Comparison of ENCODE assay signal across 25 cellular contexts in the genomic region with DNA sequence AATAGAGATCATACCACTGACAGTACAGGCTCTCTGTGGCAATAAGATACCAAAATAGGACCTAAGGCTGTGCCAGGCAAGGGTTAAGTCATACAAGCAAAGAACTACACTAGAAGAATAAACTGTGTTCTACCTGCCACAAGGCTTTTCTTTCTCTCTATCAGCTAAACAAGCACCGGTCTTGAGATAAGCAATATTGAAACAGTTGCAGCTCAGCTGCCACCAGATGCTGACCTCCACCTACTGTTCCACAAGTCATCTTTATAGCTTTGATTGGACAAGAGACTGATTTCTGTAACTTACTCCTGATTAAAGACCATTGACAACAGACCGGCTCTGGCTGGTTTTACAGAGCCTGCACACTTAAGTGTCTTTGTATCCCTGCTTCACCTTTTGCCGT. TPM values are rescaled to one million over a fixed set of nuclear protein-coding genes. Genes with fewer than 3 reads are reported as not detected.
"Had no signal": no experiment of that assay in that cellular context is flagged by ENCODE, and none has a peak within 500 bp of the region (broad histone marks: within the 10 kb centered on the region; RNA-seq: fewer than 3 reads in every experiment).

No MANE protein-coding gene starts in this region.

- H3K4me3 ChIP-seq: dorsolateral prefrontal cortex, left ventricle myocardium inferior, lung, tibial nerve, upper lobe of right lung had no signal

- H3K36me3 Mint-ChIP-seq: naive B cell had no signal

- DNase-seq: caudate nucleus; cortex of kidney; dorsolateral prefrontal cortex; effector CD8-positive, alpha-beta T cell; foreskin melanocyte; head of caudate nucleus; hippocampal formation; left ventricle myocardium inferior; mesenchymal stem cell; midbrain; naive B cell; nephron progenitor cell; stimulated activated CD4-positive, alpha-beta T cell treated with anti-CD3 and anti-CD28 coated beads, Interleukin-12 subunit alpha, Interleukin-12 subunit beta, amount 100 ng/mL, for 4 hours; stimulated activated naive CD4-positive, alpha-beta T cell treated with Interleukin-2 at 50 U/mL for 16 hours; upper lobe of right lung had no signal

- H3K9me3 ChIP-seq: left ventricle myocardium inferior, upper lobe of right lung had no signal

- FAIRE-seq: islet of Langerhans had no signal

- H3K27ac ChIP-seq: dorsolateral prefrontal cortex, left ventricle myocardium inferior, tibial nerve, upper lobe of right lung had no signal

- H3K4me1 ChIP-seq: left ventricle myocardium inferior, tibial nerve, upper lobe of right lung had no signal

- H3K36me3 ChIP-seq: left ventricle myocardium inferior, tibial nerve, upper lobe of right lung had no signal

- H3K4me3 Mint-ChIP-seq: naive B cell, nephron progenitor cell had no signal

- H3K27ac Mint-ChIP-seq: nephron progenitor cell had no signal

- H3K4me1 Mint-ChIP-seq: naive B cell had no signal

- H3K27me3 ChIP-seq: tibial nerve, upper lobe of right lung had no signal

- ATAC-seq: sciatic nerve, upper lobe of right lung had no signal

RNA-seq across cellular contexts. Expression of a gene that starts 24.1 kb away (rescaled TPM):
- total RNA-seq: cerebellum, left ventricle myocardium inferior, lung, omental fat pad, pulmonary artery endothelial cell, sciatic nerve, skeletal muscle tissue, temporal lobe, tibial nerve, upper lobe of right lung had no signal
- polyA plus RNA-seq: esophagus, lung had no signal
